In genomic region chr2:6995406-6996117, GRCh38 we compare ENCODE assay signal across 21 cellular contexts.
DNase-seq lines count a peak whose midpoint lies in the region; ATAC-seq, FAIRE-seq and TF ChIP-seq lines count a peak whose summit lies in the region.
"Had no signal": no experiment of that assay in that cellular context is flagged by ENCODE, and none has a peak within 500 bp of the region (broad histone marks: within the 10 kb centered on the region; RNA-seq: fewer than 3 reads in every experiment).

No MANE protein-coding gene starts in this region.

- no peaks in the 10 kb centered on the region for H3K27me3 Mint-ChIP-seq in T-helper 2 cell treated with Interferon-gamma antibody and Interleukin-4, amounts not matched to agents 5 μg/mL and 100 μg/mL, for 36 hours (ENCODE audit: low read depth)
- H3K27me3 Mint-ChIP-seq: CD4-positive, CD25-positive, alpha-beta regulatory T cell had no signal

- peaks cover 5% of the 10 kb centered on the region for H3K9me3 Mint-ChIP-seq in T-helper 2 cell treated with Interferon-gamma antibody and Interleukin-4, amounts not matched to agents 5 μg/mL and 100 μg/mL, for 36 hours

- H3K4me1 Mint-ChIP-seq in T-helper 2 cell treated with Interferon-gamma antibody and Interleukin-4, amounts not matched to agents 5 μg/mL and 100 μg/mL, for 36 hours (ENCODE audit: low read depth): no peaks in the 10 kb centered on the region

- no peak overlapping the region for H3K27ac Mint-ChIP-seq in T-helper 2 cell treated with Interferon-gamma antibody and Interleukin-4, amounts not matched to agents 5 μg/mL and 100 μg/mL, for 36 hours
- H3K27ac Mint-ChIP-seq: HFFc6 had no signal

- H3K9me3 ChIP-seq in HepG2 (ENCODE audit: low read length) (no peaks in the 10 kb centered on the region), right lobe of liver (no peaks in the 10 kb centered on the region)

- in situ Hi-C loops in HepG2 (cut with HindIII; ENCODE audit: extremely low pct_ligation_motif_present, low pct_unique_long_range_greater_than_20kb): no loop called here

- intact Hi-C loops in HepG2 (cut with micrococcal nuclease; ENCODE audit: unreplicated experiment) (no loop called here), right lobe of liver (cut with DNase I) (no loop called here)

- H3K4me3 ChIP-seq in HepG2 (replicated peaks in 1 of 3; ENCODE audit: insufficient read depth in 1 of 3, low read depth in 2 of 3, low read length in 3 of 3) (no peak overlapping the region), right lobe of liver (no peak overlapping the region)

- no peak overlapping the region for H3K27ac ChIP-seq in HepG2 (ENCODE audit: extremely low read length, insufficient read depth, low read length)
- no peak overlapping the region for H3K27ac ChIP-seq in right lobe of liver
- H3K27ac ChIP-seq: 22Rv1, KMS-11 had no signal

- CTCF ChIA-PET in HepG2 (lab: Yijun Ruan, JAX; ENCODE audit: low intra/inter-chr PET ratio, low total read pairs): no interaction called here

- DNase-seq in NCI-H82 (lab: John Stamatoyannopoulos, UW) (peak; percentile 42), NCI-H82 treated with DMSO at 0.1 percent for 48 hours (lab: John Stamatoyannopoulos, UW; ENCODE audit: unreplicated experiment) (no peak), HepG2 (ENCODE audit: low spot score) (no peak), right lobe of liver (no peak), retina (peak; percentile 36)
- no peak for DNase-seq in NK-92 treated with Interleukin-12 subunit alpha and Interleukin-12 subunit beta, amount 100 ng/mL, for 24 hours (lab: John Stamatoyannopoulos, UW)
- DNase-seq in T-helper 2 cell treated with Interferon-gamma antibody and Interleukin-4, amounts not matched to agents 5 μg/mL and 100 μg/mL, for 36 hours (ENCODE audit: low spot score): no peak
- DNase-seq: CD4-positive, CD25-positive, alpha-beta regulatory T cell; COR-L47; DMS 273 treated with DMSO at 0.1 percent for 48 hours; GDM1; HFFc6; NCI-H1417 treated with DMSO at 0.1 percent for 48 hours; NCI-H187 treated with DMSO at 0.1 percent for 48 hours; NCI-H226; NCI-H524 had no signal

- TF ChIP-seq CTCF in HepG2 (CRISPR knock-in tag; IDR thresholded peaks at IDR 0.05) (no peak), right lobe of liver (IDR thresholded peaks at IDR 0.05) (no peak)

- H3K9ac ChIP-seq in HepG2 (ENCODE audit: insufficient read depth, low read depth, low read length): no peak overlapping the region
- H3K9ac ChIP-seq: KMS-11 had no signal

- POLR2A ChIA-PET in HepG2 (lab: Yijun Ruan, JAX): no interaction called here

- BruUV-seq in HepG2 (replicated peaks; lab: Mats Ljungman, UMichigan): no TSS peak

- no peaks in the 10 kb centered on the region for H4K20me1 ChIP-seq in HepG2 (ENCODE audit: insufficient read depth, low read length)

- no peak overlapping the region for H3K4me2 ChIP-seq in HepG2 (ENCODE audit: low read depth, low read length)
- H3K4me2 ChIP-seq: KMS-11 had no signal

- H3K27me3 ChIP-seq in HepG2 (ENCODE audit: control insufficient read depth in 1 of 2, insufficient read depth in 2 of 2, low read length in 2 of 2) (no peaks in the 10 kb centered on the region), right lobe of liver (no peaks in the 10 kb centered on the region)

- no peak for FAIRE-seq in HepG2 (lab: Jason Lieb, UNC)
- FAIRE-seq: H54 had no signal

- H3K36me3 ChIP-seq in HepG2 (replicated peaks in 1 of 2; ENCODE audit: control insufficient read depth in 1 of 2, insufficient read depth in 2 of 2, low read length in 2 of 2): no peaks in the 10 kb centered on the region
- no peaks in the 10 kb centered on the region for H3K36me3 ChIP-seq in right lobe of liver

- ATAC-seq in HepG2 (no peak), right lobe of liver (no peak), GM18502 (IDR thresholded peaks at IDR 0.05; ENCODE audit: poor library complexity, unreplicated experiment) (no peak)
- ATAC-seq: Panc1 had no signal

- TF ChIP-seq POLR2A in HepG2 (IDR thresholded peaks at IDR 0.05; ENCODE audit: insufficient read depth in 1 of 2, low read depth in 2 of 2, low read length in 2 of 2): no peak
- TF ChIP-seq POLR2A in right lobe of liver (IDR thresholded peaks at IDR 0.05): no peak

- peaks cover 18% of the 10 kb centered on the region for H3K36me3 Mint-ChIP-seq in T-helper 2 cell treated with Interferon-gamma antibody and Interleukin-4, amounts not matched to agents 5 μg/mL and 100 μg/mL, for 36 hours (ENCODE audit: low read depth)

- no peak overlapping the region for H2AFZ ChIP-seq in HepG2 (ENCODE audit: low read length)

- no peak for TF ChIP-seq RAD21 in HepG2 (CRISPR knock-in tag; IDR thresholded peaks at IDR 0.05)

- H3K4me1 ChIP-seq in HepG2 (ENCODE audit: insufficient read depth, low read length) (no peaks in the 10 kb centered on the region), right lobe of liver (no peaks in the 10 kb centered on the region)

- no peaks in the 10 kb centered on the region for H3K79me2 ChIP-seq in HepG2 (ENCODE audit: insufficient read depth, low read length)

- 91% methylated on average over 12 of the region's 12 CpGs for WGBS in HepG2 (ENCODE audit: low lambda C conversion rate)
- WGBS in right lobe of liver (ENCODE audit: insufficient coverage, low coverage, low lambda C conversion rate, missing lambda C conversion rate): 88% methylated on average over 6 of the region's 12 CpGs

- TF ChIP-seq EP300 in HepG2 (IDR thresholded peaks at IDR 0.05; ENCODE audit: low read depth in 2 of 2, low read length in 2 of 2) (no peak), HepG2 (CRISPR knock-in tag; IDR thresholded peaks at IDR 0.05; ENCODE audit: borderline replicate concordance) (no peak)

- H3K4me3 Mint-ChIP-seq in T-helper 2 cell treated with Interferon-gamma antibody and Interleukin-4, amounts not matched to agents 5 μg/mL and 100 μg/mL, for 36 hours: no peak overlapping the region
- H3K4me3 Mint-ChIP-seq: CD4-positive, CD25-positive, alpha-beta regulatory T cell; HFFc6 had no signal

TF ChIP-seq in HepG2, 621 proteins besides CTCF, POLR2A, EP300 and RAD21:
- TF ChIP-seq ZNF816 (CRISPR knock-in tag; IDR thresholded peaks at IDR 0.05; ENCODE audit: borderline replicate concordance): no peak
- TF ChIP-seq FOXO4 (CRISPR knock-in tag; conservative IDR thresholded peaks at IDR 0.05): 0 out of 2 replicates have a peak, but pooled peaks have one; percentile 78
- no peak for TF ChIP-seq MIXL1 (CRISPR knock-in tag; IDR thresholded peaks at IDR 0.05)
- TF ChIP-seq ZNF367 (CRISPR knock-in tag; IDR thresholded peaks at IDR 0.05; ENCODE audit: borderline replicate concordance): no peak

Comparison
In these comparisons a context has a peak if more than half of its experiments do, and no peak if none do; other contexts are left out.
1. DNase-seq: peak in NCI-H82 (single experiment) and retina (single experiment); none in NCI-H82 treated with DMSO at 0.1 percent for 48 hours (single experiment), HepG2 (single experiment), right lobe of liver (0 of 3), NK-92 treated with Interleukin-12 subunit alpha and Interleukin-12 subunit beta, amount 100 ng/mL, for 24 hours (single experiment) and T-helper 2 cell treated with Interferon-gamma antibody and Interleukin-4, amounts not matched to agents 5 μg/mL and 100 μg/mL, for 36 hours (single experiment).